ENCODE assay signal across 8 cellular contexts in genomic region chr1:203026666-203027663, GRCh38. TPM values are rescaled to one million over a fixed set of nuclear protein-coding genes. Genes with fewer than 3 reads are reported as not detected.
DNase-seq lines count a peak whose midpoint lies in the region; ATAC-seq and TF ChIP-seq lines count a peak whose summit lies in the region.

No MANE protein-coding gene starts in this region.

- DNase-seq in NCI-H1092 treated with DMSO at 0.1 percent for 48 hours (lab: John Stamatoyannopoulos, UW) (peak; percentile 29), NCI-H1092 (lab: John Stamatoyannopoulos, UW) (no peak), body of pancreas (no peak), thyroid gland (no peak), mucosa of gallbladder (ENCODE audit: low spot score) (no peak)

- TF ChIP-seq CTCF in body of pancreas (IDR thresholded peaks at IDR 0.05) (no peak), liver (IDR thresholded peaks at IDR 0.05; ENCODE audit: low read depth, low read length, missing input control) (no peak), thyroid gland (IDR thresholded peaks at IDR 0.05) (peak in 1 of 6 experiments; percentile 0)

- no peaks in the 10 kb centered on the region for H3K27me3 ChIP-seq in body of pancreas
- H3K27me3 ChIP-seq in liver (ENCODE audit: control insufficient read depth in 4 of 4, insufficient read depth in 4 of 4, low read length in 3 of 4): no peaks in the 10 kb centered on the region
- H3K27me3 ChIP-seq in thyroid gland: no peaks in the 10 kb centered on the region

- H3K4me3 ChIP-seq in body of pancreas (no peak overlapping the region), liver (ENCODE audit: low read depth in 1 of 3, low read length in 3 of 3) (peak overlapping the region; percentile 42 to 53 (median 48)), thyroid gland (replicated peaks in 1 of 3) (peak overlapping the region; percentile 5 to 54 (median 11))

- H3K4me1 ChIP-seq in body of pancreas (peaks cover 17% of the 10 kb centered on the region), liver (ENCODE audit: control insufficient read depth in 4 of 4, insufficient read depth in 4 of 4, low read length in 3 of 4) (peaks cover 5 to 7% (median 6%) of the 10 kb centered on the region in 4 donors), thyroid gland (peaks cover 8 to 16% of the 10 kb centered on the region in 2 donors)

- peaks cover 3 to 9% of the 10 kb centered on the region in 2 donors for H3K36me3 ChIP-seq in body of pancreas (replicated peaks in 1 of 2; ENCODE audit: insufficient read depth in 1 of 2, low read depth in 2 of 2)
- H3K36me3 ChIP-seq in liver (ENCODE audit: control insufficient read depth in 4 of 4, insufficient read depth in 3 of 4, low read depth in 1 of 4, low read length in 3 of 4): peaks cover 3 to 16% (median 14%) of the 10 kb centered on the region in 4 donors
- peaks cover 15 to 18% of the 10 kb centered on the region in 2 donors for H3K36me3 ChIP-seq in thyroid gland

- no peak overlapping the region for H3K27ac ChIP-seq in body of pancreas
- no peak overlapping the region for H3K27ac ChIP-seq in liver (ENCODE audit: low read depth in 1 of 2, low read length in 2 of 2)
- no peak overlapping the region for H3K27ac ChIP-seq in thyroid gland

- no peak overlapping the region for H3K9ac ChIP-seq in liver (ENCODE audit: low read depth in 1 of 2, low read length in 2 of 2)

- WGBS in body of pancreas, 2 donors: 8 to 21% methylated on average over 23 to 44 of the region's 46 CpGs
- WGBS in liver: 13% methylated on average over 46 of the region's 46 CpGs
- WGBS in thyroid gland, 2 donors: 13 to 16% methylated on average over 30 to 44 of the region's 46 CpGs

- H3K9me3 ChIP-seq in body of pancreas: no peaks in the 10 kb centered on the region
- no peaks in the 10 kb centered on the region for H3K9me3 ChIP-seq in liver (ENCODE audit: control insufficient read depth in 4 of 4, low read length in 3 of 4)
- H3K9me3 ChIP-seq in thyroid gland: no peaks in the 10 kb centered on the region

- ATAC-seq in HG03378 (IDR thresholded peaks at IDR 0.05; ENCODE audit: unreplicated experiment) (peak; percentile 34), body of pancreas (peak; percentile 3), GM19467 (IDR thresholded peaks at IDR 0.05; ENCODE audit: unreplicated experiment) (no peak)

- TF ChIP-seq RAD21 in liver (IDR thresholded peaks at IDR 0.05): no peak

- TF ChIP-seq POLR2A in body of pancreas (IDR thresholded peaks at IDR 0.05) (peak in 1 of 3 donors; percentile 2), thyroid gland (IDR thresholded peaks at IDR 0.05) (no peak)

- intact Hi-C loops in body of pancreas (cut with DNase I) (no loop called here), thyroid gland (cut with DNase I) (no loop called here)

TF ChIP-seq in liver, 16 proteins besides CTCF, POLR2A, EP300 and RAD21:
- TF ChIP-seq HNF4G (IDR thresholded peaks at IDR 0.05): no peak
- no peak for TF ChIP-seq ATF3 (IDR thresholded peaks at IDR 0.05)
- no peak for TF ChIP-seq FOXA2 (IDR thresholded peaks at IDR 0.05)
- TF ChIP-seq TAF1 (conservative IDR thresholded peaks at IDR 0.05): no peak
- TF ChIP-seq HNF4A (conservative IDR thresholded peaks at IDR 0.05): no peak
- TF ChIP-seq JUND (IDR thresholded peaks at IDR 0.05): no peak
- TF ChIP-seq EGR1 (IDR thresholded peaks at IDR 0.05; ENCODE audit: low read depth in 2 of 2): no peak
- TF ChIP-seq YY1 (IDR thresholded peaks at IDR 0.05): no peak
- no peak for TF ChIP-seq FOXA1 (IDR thresholded peaks at IDR 0.05)
- TF ChIP-seq ZBTB33 (IDR thresholded peaks at IDR 0.05): no peak
- TF ChIP-seq GABPA (IDR thresholded peaks at IDR 0.05 in 1 of 2, conservative IDR thresholded peaks at IDR 0.05 in 1 of 2): no peak
- no peak for TF ChIP-seq NR2F2 (IDR thresholded peaks at IDR 0.05)
- no peak for TF ChIP-seq RXRA (IDR thresholded peaks at IDR 0.05)
- no peak for TF ChIP-seq REST (IDR thresholded peaks at IDR 0.05)
- TF ChIP-seq SP1 (IDR thresholded peaks at IDR 0.05): no peak

RNA-seq across cellular contexts. Expression of gene PPFIA4, which starts 0.7 kb away (rescaled TPM):
- not detected for total RNA-seq in body of pancreas
- under 1 TPM; 0.08 to 0.33 TPM for total RNA-seq in liver
- under 1 TPM; 0.07 to 0.22 TPM for polyA plus RNA-seq in liver
- 1 to 10 TPM in 3 of 4 donors, under 1 TPM in 1; 0.54 to 3.0 (median 2.1) TPM for total RNA-seq in thyroid gland
- total RNA-seq in mucosa of gallbladder: 7.0 TPM

RNA-seq across cellular contexts. Expression of gene TMEM183A, which starts 19.8 kb away (rescaled TPM):
- total RNA-seq in body of pancreas: 10 to 100 TPM; 47.7 to 86.7 TPM
- 10 to 100 TPM; 46.6 to 48.9 TPM for total RNA-seq in liver
- 10 to 100 TPM; 21.0 to 24.3 TPM for polyA plus RNA-seq in liver
- 10 to 100 TPM; 71.0 to 93.9 (median 84.2) TPM for total RNA-seq in thyroid gland
- 46.3 TPM for total RNA-seq in mucosa of gallbladder

RNA-seq across cellular contexts. Expression of gene MYOG, which starts 58.8 kb away (rescaled TPM):
- total RNA-seq in body of pancreas: not detected
- total RNA-seq in liver: not detected
- polyA plus RNA-seq in liver: not detected
- not detected for total RNA-seq in thyroid gland
- not detected for total RNA-seq in mucosa of gallbladder

RNA-seq across cellular contexts. Expression of gene CYB5R1, which starts 59.9 kb away (rescaled TPM):
- total RNA-seq in body of pancreas (10 to 100 TPM; 23.4 to 32.4 TPM), liver (10 to 100 TPM; 32.6 to 36.5 TPM), thyroid gland (10 to 100 TPM; 48.0 to 94.8 (median 64.6) TPM), mucosa of gallbladder (78.3 TPM)
- 10 to 100 TPM; 29.4 to 33.7 TPM for polyA plus RNA-seq in liver

Comparison
In these comparisons a context has a peak if more than half of its experiments do, and no peak if none do; other contexts are left out.
1. H3K4me3 ChIP-seq: peak in liver (3 of 3) and thyroid gland (3 of 3); none in body of pancreas (0 of 2).